6 cellular contexts compared by ENCODE assay signal in the genomic region with DNA sequence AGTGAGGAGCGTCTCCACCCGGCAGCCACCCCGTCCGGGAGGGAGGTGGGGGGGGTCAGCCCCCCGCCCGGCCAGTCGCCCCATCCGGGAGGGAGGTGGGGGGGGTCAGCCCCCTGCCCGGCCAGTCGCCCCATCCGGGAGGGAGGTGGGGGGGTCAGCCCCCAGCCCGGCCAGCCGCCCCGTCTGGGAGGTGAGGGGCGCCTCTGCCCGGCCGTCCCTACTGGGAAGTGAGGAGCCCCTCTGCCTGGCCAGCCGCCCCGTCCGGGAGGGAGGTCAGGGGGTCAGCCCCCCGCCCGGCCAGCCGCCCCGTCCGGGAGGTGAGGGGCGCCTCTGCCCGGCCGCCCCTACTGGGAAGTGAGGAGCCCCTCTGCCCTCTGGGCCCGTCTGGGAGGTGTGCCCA. TPM values are rescaled to one million over a fixed set of nuclear protein-coding genes. Genes with fewer than 3 reads are reported as not detected.
"Had no signal": no experiment of that assay in that cellular context is flagged by ENCODE, and none has a peak within 500 bp of the region (broad histone marks: within the 10 kb centered on the region; RNA-seq: fewer than 3 reads in every experiment).

No MANE protein-coding gene starts in this region.

RNA-seq across cellular contexts. Expression of gene TSPAN32, which starts 30.8 kb away (rescaled TPM):
- total RNA-seq: GM23248, GM23338, H1, H7, H9, HFFc6 had no signal

RNA-seq across cellular contexts. Expression of gene C11orf21, which starts 30.9 kb away (rescaled TPM):
- total RNA-seq: GM23248, GM23338, H1, H7, H9, HFFc6 had no signal
